In genomic region chr16:10871157-10871991, GRCh38 we compare ENCODE assay signal across 8 cellular contexts. TPM values are rescaled to one million over a fixed set of nuclear protein-coding genes. Genes with fewer than 3 reads are reported as not detected.
DNase-seq lines count a peak whose midpoint lies in the region; ATAC-seq, FAIRE-seq and TF ChIP-seq lines count a peak whose summit lies in the region.

No MANE protein-coding gene starts in this region.

- FAIRE-seq in GM18507 (lab: Jason Lieb, UNC): peak; percentile 96

- WGBS in body of pancreas, 2 donors: 26 to 31% methylated on average over 10 of the region's 10 CpGs

- DNase-seq in A172 (ENCODE audit: low spot score) (peak; percentile 93), GM18507 (ENCODE audit: extremely low spot score, insufficient read length, low read depth) (no peak), SIG-M5 (lab: John Stamatoyannopoulos, UW) (peak; percentile 46), body of pancreas (peak; percentile 91 to 96 (median 94)), myocyte (ENCODE audit: low read depth) (peak; percentile 95), ureter (ENCODE audit: low spot score) (peak; percentile 79), NCI-H1436 (lab: John Stamatoyannopoulos, UW) (no peak)

- ATAC-seq in HG03175 (IDR thresholded peaks at IDR 0.05; ENCODE audit: unreplicated experiment) (peak; percentile 69), body of pancreas (peak; percentile 89)

- intact Hi-C loops in body of pancreas (cut with DNase I): no loop called here

- TF ChIP-seq POLR2A in body of pancreas (IDR thresholded peaks at IDR 0.05): peak in 2 of 3 donors; percentile 33 to 39

- H3K27ac ChIP-seq in body of pancreas: peak overlapping the region; percentile 45 to 90 (median 82)

- no peak overlapping the region for H3K4me3 ChIP-seq in body of pancreas

- no peaks in the 10 kb centered on the region for H3K9me3 ChIP-seq in body of pancreas

- no peaks in the 10 kb centered on the region for H3K27me3 ChIP-seq in body of pancreas

- H3K4me1 ChIP-seq in body of pancreas: peaks cover 38% of the 10 kb centered on the region

- H3K36me3 ChIP-seq in body of pancreas (replicated peaks in 1 of 2; ENCODE audit: insufficient read depth in 1 of 2, low read depth in 2 of 2): no peaks in the 10 kb centered on the region

- TF ChIP-seq CTCF in body of pancreas (IDR thresholded peaks at IDR 0.05): peak in 2 of 7 experiments; percentile 3 to 4

RNA-seq across cellular contexts. Expression of gene CIITA, which starts 5.6 kb away (rescaled TPM):
- total RNA-seq in A172 (2014; rRNA removed; shearing (Covaris generic)): 0.07 TPM in 1 of 2 replicates, not detected in the other
- total RNA-seq in body of pancreas (1 to 10 TPM; 6.5 to 6.6 TPM), myocyte (under 0.01 and 0.03 TPM in 2 replicates), ureter (32.0 TPM)
- polyA plus RNA-seq in myocyte (2012): 1.0 TPM

RNA-seq across cellular contexts. Expression of gene TVP23A, which starts 52.8 kb away (rescaled TPM):
- not detected in 2 replicates for total RNA-seq in A172 (2014; rRNA removed; shearing (Covaris generic))
- not detected for total RNA-seq in body of pancreas
- not detected in 2 replicates for total RNA-seq in myocyte
- 0.16 TPM for polyA plus RNA-seq in myocyte (2012)
- total RNA-seq in ureter: 3.3 TPM

Comparison
In these comparisons a context has a peak if more than half of its experiments do, and no peak if none do; other contexts are left out.
1. DNase-seq: peak in A172 (single experiment), SIG-M5 (single experiment), body of pancreas (4 of 4), myocyte (single experiment) and ureter (single experiment); none in GM18507 (single experiment) and NCI-H1436 (single experiment).